In genomic region chr13:27508802-27509201, GRCh38 we compare ENCODE assay signal across 29 cellular contexts.
"Had no signal": no experiment of that assay in that cellular context is flagged by ENCODE, and none has a peak within 500 bp of the region (broad histone marks: within the 10 kb centered on the region; RNA-seq: fewer than 3 reads in every experiment).

No MANE protein-coding gene starts in this region.

- H3K27ac ChIP-seq: brain microvascular endothelial cell, epithelial cell of prostate, esophagus squamous epithelium, gastroesophageal sphincter, WERI-Rb-1 had no signal

- H3K4me1 Mint-ChIP-seq: activated naive CD4-positive, alpha-beta T cell treated with anti-CD3 and anti-CD28 coated beads, Interleukin-2, amount 50 U/mL, for 24 hours; activated naive CD8-positive, alpha-beta T cell treated with anti-CD3 and anti-CD28 coated beads, Interleukin-2, amount 10 ng/mL, durations not matched to agents 7 days and 5 days; T-helper 17 cell had no signal

- DNase-seq: activated B cell treated with CpG ODN at 0.5 μM for 24 hours; activated CD4-positive, alpha-beta T cell treated with anti-CD3 and anti-CD28 coated beads for 48 hours; activated CD4-positive, alpha-beta T cell treated with anti-CD3 and anti-CD28 coated beads, Interleukin-2, amount 50 U/mL, for 1 hour; activated CD4-positive, alpha-beta T cell treated with anti-CD3 and anti-CD28 coated beads, Interleukin-2, amount 50 U/mL, for 48 hours; activated CD8-positive, alpha-beta memory T cell treated with anti-CD3 and anti-CD28 coated beads for 24 hours; activated CD8-positive, alpha-beta T cell treated with anti-CD3 and anti-CD28 coated beads for 36 hours; activated effector memory CD4-positive, alpha-beta T cell treated with anti-CD3 and anti-CD28 coated beads, Interleukin-2, amount 50 U/mL, for 16 hours; activated naive CD4-positive, alpha-beta T cell treated with anti-CD3 and anti-CD28 coated beads for 36 hours; activated naive CD8-positive, alpha-beta T cell treated with anti-CD3 and anti-CD28 coated beads, Interleukin-2, amount 10 ng/mL, durations not matched to agents 7 days and 5 days; activated T-cell treated with anti-CD3 and anti-CD28 coated beads, Interleukin-2, amount 50 U/mL, for 48 hours; amniotic stem cell; anterior cingulate cortex; brain microvascular endothelial cell; caudate nucleus; cortex of kidney; effector CD8-positive, alpha-beta T cell; esophagus squamous epithelium; foreskin melanocyte; T-helper 1 cell; T-helper 17 cell; T1000; WERI-Rb-1 had no signal

- ATAC-seq: activated CD4-positive, CD25-positive, alpha-beta regulatory T cell treated with anti-CD3 and anti-CD28 coated beads, Interleukin-2, amount 50 U/mL, for 24 hours; activated CD8-positive, alpha-beta T cell treated with anti-CD3 and anti-CD28 coated beads for 36 hours; gastroesophageal sphincter; T-helper 17 cell had no signal

- H3K36me3 ChIP-seq: brain microvascular endothelial cell, esophagus squamous epithelium, gastroesophageal sphincter, WERI-Rb-1 had no signal

- H3K4me1 ChIP-seq: esophagus squamous epithelium, gastroesophageal sphincter had no signal

- H3K27ac Mint-ChIP-seq: activated B cell treated with CpG ODN at 0.5 μM for 24 hours; activated CD8-positive, alpha-beta T cell treated with anti-CD3 and anti-CD28 coated beads for 36 hours; activated naive CD4-positive, alpha-beta T cell treated with anti-CD3 and anti-CD28 coated beads for 36 hours; activated naive CD4-positive, alpha-beta T cell treated with anti-CD3 and anti-CD28 coated beads, Interleukin-2, amount 50 U/mL, for 24 hours; activated naive CD8-positive, alpha-beta T cell treated with anti-CD3 and anti-CD28 coated beads, Interleukin-2, amount 10 ng/mL, durations not matched to agents 7 days and 5 days; activated T-helper 1 cell treated with anti-CD3 and anti-CD28 coated beads, Interleukin-12 subunit alpha, Interleukin-12 subunit beta, Interleukin-2, Interleukin-4 antibody, amounts not matched to agents 30 ng/mL and 10 ng/mL and 1 ng/mL, durations not matched to agents 14 hours and 24 hours and 36 hours; activated T-helper 2 cell treated with anti-CD3 and anti-CD28 coated beads, Interferon-gamma antibody, Interleukin-2, Interleukin-4, amounts not matched to agents 10 μg/mL and 5 μg/mL and 100 μg/mL, durations not matched to agents 14 hours and 24 hours and 36 hours; T-helper 17 cell; T-helper 2 cell treated with Interferon-gamma antibody and Interleukin-4, amounts not matched to agents 5 μg/mL and 100 μg/mL, for 36 hours had no signal

- H3K4me3 Mint-ChIP-seq: activated B cell treated with CpG ODN at 0.5 μM for 24 hours; activated CD8-positive, alpha-beta T cell treated with anti-CD3 and anti-CD28 coated beads for 36 hours; activated naive CD4-positive, alpha-beta T cell treated with anti-CD3 and anti-CD28 coated beads for 36 hours; activated naive CD4-positive, alpha-beta T cell treated with anti-CD3 and anti-CD28 coated beads, Interleukin-2, amount 50 U/mL, for 24 hours; activated naive CD8-positive, alpha-beta T cell treated with anti-CD3 and anti-CD28 coated beads, Interleukin-2, amount 10 ng/mL, durations not matched to agents 7 days and 5 days; activated T-helper 1 cell treated with anti-CD3 and anti-CD28 coated beads, Interleukin-12 subunit alpha, Interleukin-12 subunit beta, Interleukin-2, Interleukin-4 antibody, amounts not matched to agents 30 ng/mL and 10 ng/mL and 1 ng/mL, durations not matched to agents 14 hours and 24 hours and 36 hours; T-helper 17 cell; T-helper 2 cell treated with Interferon-gamma antibody and Interleukin-4, amounts not matched to agents 5 μg/mL and 100 μg/mL, for 36 hours had no signal

- H3K9me3 ChIP-seq: esophagus squamous epithelium, gastroesophageal sphincter had no signal

- H3K9me3 Mint-ChIP-seq: activated CD8-positive, alpha-beta T cell treated with anti-CD3 and anti-CD28 coated beads for 36 hours; activated naive CD4-positive, alpha-beta T cell treated with anti-CD3 and anti-CD28 coated beads for 36 hours; activated naive CD4-positive, alpha-beta T cell treated with anti-CD3 and anti-CD28 coated beads, Interleukin-2, amount 50 U/mL, for 24 hours; activated naive CD8-positive, alpha-beta T cell treated with anti-CD3 and anti-CD28 coated beads, Interleukin-2, amount 10 ng/mL, durations not matched to agents 7 days and 5 days; activated T-helper 1 cell treated with anti-CD3 and anti-CD28 coated beads, Interleukin-12 subunit alpha, Interleukin-12 subunit beta, Interleukin-2, Interleukin-4 antibody, amounts not matched to agents 30 ng/mL and 10 ng/mL and 1 ng/mL, durations not matched to agents 14 hours and 24 hours and 36 hours; activated T-helper 2 cell treated with anti-CD3 and anti-CD28 coated beads, Interferon-gamma antibody, Interleukin-2, Interleukin-4, amounts not matched to agents 10 μg/mL and 5 μg/mL and 100 μg/mL, durations not matched to agents 14 hours and 24 hours and 36 hours; T-helper 2 cell treated with Interferon-gamma antibody and Interleukin-4, amounts not matched to agents 5 μg/mL and 100 μg/mL, for 36 hours had no signal

- H3K4me3 ChIP-seq: esophagus squamous epithelium, gastroesophageal sphincter had no signal

- H3K27me3 Mint-ChIP-seq: activated CD8-positive, alpha-beta T cell treated with anti-CD3 and anti-CD28 coated beads for 36 hours had no signal

- H3K36me3 Mint-ChIP-seq: activated naive CD4-positive, alpha-beta T cell treated with anti-CD3 and anti-CD28 coated beads, Interleukin-2, amount 50 U/mL, for 24 hours; activated naive CD8-positive, alpha-beta T cell treated with anti-CD3 and anti-CD28 coated beads, Interleukin-2, amount 10 ng/mL, durations not matched to agents 7 days and 5 days had no signal
